Comparison of ENCODE assay signal across 18 cellular contexts in the genomic region with DNA sequence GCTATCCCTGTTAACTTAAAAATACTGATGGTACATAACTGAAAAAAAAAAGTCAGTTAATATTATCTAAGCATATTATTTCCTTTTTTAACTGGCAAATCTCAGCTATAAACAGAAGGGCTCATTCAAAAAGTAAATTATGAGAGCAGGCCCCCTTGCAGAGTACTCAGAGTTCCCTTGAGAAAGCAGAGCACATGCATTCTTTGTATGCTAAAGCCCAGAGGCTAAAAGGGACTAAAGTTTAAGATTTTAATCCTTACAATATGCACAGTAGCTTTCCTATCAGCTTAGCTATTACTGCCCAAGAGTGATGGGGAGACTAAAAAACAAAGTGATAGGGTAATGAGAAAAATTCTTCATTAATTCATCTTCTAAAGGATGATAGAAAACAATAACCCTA. TPM values are rescaled to one million over a fixed set of nuclear protein-coding genes. Genes with fewer than 3 reads are reported as not detected.
DNase-seq lines count a peak whose midpoint lies in the region; ATAC-seq and TF ChIP-seq lines count a peak whose summit lies in the region.
"Had no signal": no experiment of that assay in that cellular context is flagged by ENCODE, and none has a peak within 500 bp of the region (broad histone marks: within the 10 kb centered on the region; RNA-seq: fewer than 3 reads in every experiment).

No MANE protein-coding gene starts in this region.

- no peaks in the 10 kb centered on the region for H3K9me3 ChIP-seq in Loucy (ENCODE audit: insufficient read depth, low read depth, low read length)
- H3K9me3 ChIP-seq: body of pancreas had no signal

- H3K27me3 ChIP-seq in Loucy (ENCODE audit: insufficient read depth, low read length, poor library complexity, severe bottlenecking) = no peaks in the 10 kb centered on the region
- H3K27me3 ChIP-seq: body of pancreas had no signal

- H3K4me1 Mint-ChIP-seq in brain (peaks cover 54% of the 10 kb centered on the region), nephron (peaks cover 34% of the 10 kb centered on the region)
- peaks cover 37% of the 10 kb centered on the region for H3K4me1 Mint-ChIP-seq in activated CD4-positive, alpha-beta T cell treated with anti-CD3 and anti-CD28 coated beads, Interleukin-2, amount 10 ng/mL, durations not matched to agents 7 days and 5 days

- peaks cover 22% of the 10 kb centered on the region for H3K4me1 ChIP-seq in Loucy (ENCODE audit: insufficient read depth, low read length, poor library complexity, severe bottlenecking)
- H3K4me1 ChIP-seq: body of pancreas had no signal

- H3K4me3 ChIP-seq in Loucy (ENCODE audit: low read length, poor library complexity, severe bottlenecking) = no peak overlapping the region
- H3K4me3 ChIP-seq: body of pancreas, skin epidermis had no signal

- H3K4me2 ChIP-seq in Loucy (ENCODE audit: low read depth, low read length, poor library complexity, severe bottlenecking) = peak overlapping the region; percentile 28

- no peaks in the 10 kb centered on the region; the same call in 1 of the 2 replicates for H3K36me3 ChIP-seq in Loucy (ENCODE audit: insufficient read depth, low read length)

- POLR2A ChIA-PET in activated CD4-positive, alpha-beta T cell treated with anti-CD3 and anti-CD28 coated beads, Interleukin-2, amount 10 ng/mL, durations not matched to agents 7 days and 5 days (lab: Charles Lee) = no interaction called here

- H3K27ac Mint-ChIP-seq in brain (peak overlapping the region; percentile 66 to 96 (median 75)), nephron (peak overlapping the region; percentile 36 to 81 (median 60))
- no peak overlapping the region for H3K27ac Mint-ChIP-seq in activated CD4-positive, alpha-beta T cell treated with anti-CD3 and anti-CD28 coated beads, Interleukin-2, amount 10 ng/mL, durations not matched to agents 7 days and 5 days
- H3K27ac Mint-ChIP-seq: activated CD4-positive, alpha-beta T cell treated with anti-CD3 and anti-CD28 coated beads, Interleukin-2, amount 10 ng/mL, durations not matched to agents 24 days and 14 days had no signal

- H3K36me3 Mint-ChIP-seq in brain (peaks cover 38% of the 10 kb centered on the region), nephron (ENCODE audit: low read depth) (peaks cover 4% of the 10 kb centered on the region)
- H3K36me3 Mint-ChIP-seq in activated CD4-positive, alpha-beta T cell treated with anti-CD3 and anti-CD28 coated beads, Interleukin-2, amount 10 ng/mL, durations not matched to agents 7 days and 5 days (ENCODE audit: low read depth) = peaks cover 13% of the 10 kb centered on the region

- CTCF ChIA-PET in activated CD4-positive, alpha-beta T cell treated with anti-CD3 and anti-CD28 coated beads, Interleukin-2, amount 10 ng/mL, durations not matched to agents 7 days and 5 days (lab: Charles Lee) = interaction anchor here (1.2 to 3.3 kb wide), 4 partner anchors 9 to 135 kb away, joined by 3 to 12 read pairs (median 4); a partner anchor contains a TSS

- H2AFZ ChIP-seq in Loucy (ENCODE audit: low read length) = no peak overlapping the region

- peaks cover 0 to 5% (median 0%) of the 10 kb centered on the region in 5 experiments for H3K9me3 Mint-ChIP-seq in brain
- no peaks in the 10 kb centered on the region for H3K9me3 Mint-ChIP-seq in nephron
- H3K9me3 Mint-ChIP-seq in activated CD4-positive, alpha-beta T cell treated with anti-CD3 and anti-CD28 coated beads, Interleukin-2, amount 10 ng/mL, durations not matched to agents 7 days and 5 days = no peaks in the 10 kb centered on the region
- H3K9me3 Mint-ChIP-seq: activated CD4-positive, alpha-beta T cell treated with anti-CD3 and anti-CD28 coated beads, Interleukin-2, amount 10 ng/mL, durations not matched to agents 24 days and 14 days; neural crest cell; T-helper 1 cell treated with Interleukin-12 subunit alpha and Interleukin-12 subunit beta and Interleukin-4 antibody, amounts not matched to agents 30 μg/mL and 1 μg/mL, for 36 hours had no signal

- H4K20me1 ChIP-seq in Loucy (ENCODE audit: insufficient read depth, low read length, poor library complexity, severe bottlenecking) = peaks cover 28% of the 10 kb centered on the region

- DNase-seq in D341Med (ENCODE audit: low spot score) (peak; percentile 32), globus pallidus (ENCODE audit: low spot score) (no peak), AML-193 (lab: John Stamatoyannopoulos, UW) (no peak)
- DNase-seq in activated CD4-positive, alpha-beta T cell treated with anti-CD3 and anti-CD28 coated beads, Interleukin-2, amount 10 ng/mL, durations not matched to agents 7 days and 5 days = no peak
- DNase-seq: activated effector memory CD4-positive, alpha-beta T cell treated with anti-CD3 and anti-CD28 coated beads, Interleukin-2, amount 50 U/mL, for 16 hours; body of pancreas; effector CD4-positive, alpha-beta T cell; glutamatergic neuron; left colon; PC-3 had no signal

- no peaks in the 10 kb centered on the region for H3F3A ChIP-seq in Loucy (ENCODE audit: low read depth)

- H3K79me2 ChIP-seq in Loucy (ENCODE audit: insufficient read depth, low read length) = peaks cover 90% of the 10 kb centered on the region

- no peak for TF ChIP-seq CTCF in Loucy (conservative IDR thresholded peaks at IDR 0.05; ENCODE audit: low read length)
- no peak for TF ChIP-seq CTCF in brain (conservative IDR thresholded peaks at IDR 0.05)
- TF ChIP-seq CTCF in nephron (IDR thresholded peaks at IDR 0.05; ENCODE audit: unreplicated experiment in 3 of 3) = no peak

- H3K4me3 Mint-ChIP-seq in brain (peak overlapping the region; percentile 10 to 71 (median 58)), nephron (no peak overlapping the region)
- no peak overlapping the region for H3K4me3 Mint-ChIP-seq in activated CD4-positive, alpha-beta T cell treated with anti-CD3 and anti-CD28 coated beads, Interleukin-2, amount 10 ng/mL, durations not matched to agents 7 days and 5 days
- H3K4me3 Mint-ChIP-seq: activated CD4-positive, alpha-beta T cell treated with anti-CD3 and anti-CD28 coated beads, Interleukin-2, amount 10 ng/mL, durations not matched to agents 24 days and 14 days; neural crest cell; T-helper 1 cell treated with Interleukin-12 subunit alpha and Interleukin-12 subunit beta and Interleukin-4 antibody, amounts not matched to agents 30 μg/mL and 1 μg/mL, for 36 hours had no signal

- no peaks in the 10 kb centered on the region for H3K9me2 ChIP-seq in Loucy (replicated peaks; ENCODE audit: low read depth, low read length)

- no peak overlapping the region for H3K9ac ChIP-seq in Loucy (ENCODE audit: low read depth, low read length, poor library complexity, severe bottlenecking)

- ATAC-seq in HG03139 (IDR thresholded peaks at IDR 0.05; ENCODE audit: unreplicated experiment) = no peak
- ATAC-seq: body of pancreas, PC-3 had no signal

- H3K27me3 Mint-ChIP-seq in brain (no peaks in the 10 kb centered on the region), nephron (ENCODE audit: low read depth) (no peaks in the 10 kb centered on the region)
- H3K27me3 Mint-ChIP-seq in activated CD4-positive, alpha-beta T cell treated with anti-CD3 and anti-CD28 coated beads, Interleukin-2, amount 10 ng/mL, durations not matched to agents 7 days and 5 days = no peaks in the 10 kb centered on the region
- H3K27me3 Mint-ChIP-seq: activated CD4-positive, alpha-beta T cell treated with anti-CD3 and anti-CD28 coated beads, Interleukin-2, amount 10 ng/mL, durations not matched to agents 24 days and 14 days had no signal

RNA-seq across cellular contexts. Expression of a gene that starts 18.5 kb away (rescaled TPM):
- polyA plus RNA-seq in brain (ENCODE audit: insufficient read depth, low read depth, low replicate concordance) = 38.9 TPM
- total RNA-seq in activated CD4-positive, alpha-beta T cell treated with anti-CD3 and anti-CD28 coated beads, Interleukin-2, amount 10 ng/mL, durations not matched to agents 7 days and 5 days = 10 to 100 TPM; 54.0 to 55.4 TPM

Comparison
In these comparisons a context has a peak if more than half of its experiments do, and no peak if none do; other contexts are left out.
1. H3K4me3 Mint-ChIP-seq: peak in brain (5 of 5); none in nephron (0 of 3) and activated CD4-positive, alpha-beta T cell treated with anti-CD3 and anti-CD28 coated beads, Interleukin-2, amount 10 ng/mL, durations not matched to agents 7 days and 5 days (single experiment).